In genomic region chr14:40629144-40629543, GRCh38 we compare ENCODE assay signal across 21 cellular contexts.
A peak's percentile ranks its signal among the peaks of the same experiment; 100 is the strongest.
DNase-seq lines count a peak whose midpoint lies in the region; ATAC-seq and TF ChIP-seq lines count a peak whose summit lies in the region.
"Had no signal": no experiment of that assay in that cellular context is flagged by ENCODE, and none has a peak within 500 bp of the region (broad histone marks: within the 10 kb centered on the region; RNA-seq: fewer than 3 reads in every experiment).

No MANE protein-coding gene starts in this region.

- H3K4me3 Mint-ChIP-seq in memory B cell, result peak overlapping the region; percentile 39
- H3K4me3 Mint-ChIP-seq: activated CD4-positive, alpha-beta T cell treated with anti-CD3 and anti-CD28 coated beads, Interleukin-2, amount 10 ng/mL, durations not matched to agents 24 days and 14 days had no signal

- H3K27ac Mint-ChIP-seq in memory B cell, result no peak overlapping the region
- H3K27ac Mint-ChIP-seq: activated CD4-positive, alpha-beta T cell treated with anti-CD3 and anti-CD28 coated beads, Interleukin-2, amount 10 ng/mL, durations not matched to agents 24 days and 14 days had no signal

- no peaks in the 10 kb centered on the region for H3K4me1 ChIP-seq in testis
- H3K4me1 ChIP-seq: gastrocnemius medialis had no signal

- no peaks in the 10 kb centered on the region for H3K4me1 Mint-ChIP-seq in memory B cell
- H3K4me1 Mint-ChIP-seq: activated CD4-positive, alpha-beta T cell treated with anti-CD3 and anti-CD28 coated beads, Interleukin-2, amount 10 ng/mL, durations not matched to agents 24 days and 14 days had no signal

- no peaks in the 10 kb centered on the region for H3K36me3 Mint-ChIP-seq in memory B cell

- no peaks in the 10 kb centered on the region for H3K27me3 ChIP-seq in testis
- H3K27me3 ChIP-seq: gastrocnemius medialis had no signal

- TF ChIP-seq CTCF in testis (IDR thresholded peaks at IDR 0.05), result no peak

- peaks cover 3% of the 10 kb centered on the region for H3K9me3 Mint-ChIP-seq in memory B cell

- TF ChIP-seq POLR2A in testis (IDR thresholded peaks at IDR 0.05), result no peak

- no peaks in the 10 kb centered on the region for H3K36me3 ChIP-seq in testis (ENCODE audit: low read depth, missing control alignments)
- H3K36me3 ChIP-seq: gastrocnemius medialis, thoracic aorta had no signal

- H3K4me3 ChIP-seq in testis, result peak overlapping the region; percentile 12 to 39
- H3K4me3 ChIP-seq: gastrocnemius medialis, thoracic aorta had no signal

- H3K9me3 ChIP-seq in testis, result no peaks in the 10 kb centered on the region
- H3K9me3 ChIP-seq: gastrocnemius medialis, thoracic aorta had no signal

- 64 to 75% methylated on average over 3 of the region's 3 CpGs for WGBS in testis, 2 donors

- intact Hi-C loops in testis (cut with DNase I; ENCODE audit: low total_unique reads), result no loop called here

- DNase-seq in memory B cell (ENCODE audit: low spot score in 2 of 2), result no peak
- DNase-seq in testis, result no peak
- DNase-seq in NCI-H1417 (lab: John Stamatoyannopoulos, UW), result no peak
- DNase-seq in NCI-H1417 treated with DMSO at 0.1 percent for 48 hours (lab: John Stamatoyannopoulos, UW), result no peak
- no peak for DNase-seq in islet precursor cell
- DNase-seq: activated CD4-positive, alpha-beta T cell treated with anti-CD3 and anti-CD28 coated beads, Interleukin-2, amount 10 ng/mL, durations not matched to agents 24 days and 14 days; activated CD8-positive, alpha-beta memory T cell treated with anti-CD3 and anti-CD28 coated beads, Interleukin-2, amount 50 U/mL, for 48 hours; activated effector memory CD4-positive, alpha-beta T cell treated with anti-CD3 and anti-CD28 coated beads, Interleukin-2, amount 50 U/mL, for 16 hours; erythroblast; gastrocnemius medialis; GOT3; left colon; midbrain; NCI-H1694 treated with DMSO at 0.1 percent for 48 hours; NK-92 treated with Interleukin-12 subunit alpha and Interleukin-12 subunit beta, amount 100 ng/mL, for 24 hours; nucleus accumbens; retina; stimulated activated CD4-positive, alpha-beta T cell treated with anti-CD3 and anti-CD28 coated beads, Interleukin-12 subunit alpha, Interleukin-12 subunit beta, amount 100 ng/mL, for 4 hours had no signal

- peak; percentile 56 for ATAC-seq in HG03439 (IDR thresholded peaks at IDR 0.05; ENCODE audit: unreplicated experiment)
- peak; percentile 52; the same call in 2 of the 3 replicates for ATAC-seq in SK-N-SH treated with all-trans-retinoic acid at 6 μM for 48 hours
- ATAC-seq in memory B cell (ENCODE audit: low read depth), result no peak
- ATAC-seq: gastrocnemius medialis, left colon had no signal

- no peaks in the 10 kb centered on the region for H3K27me3 Mint-ChIP-seq in memory B cell
- H3K27me3 Mint-ChIP-seq: activated CD4-positive, alpha-beta T cell treated with anti-CD3 and anti-CD28 coated beads, Interleukin-2, amount 10 ng/mL, durations not matched to agents 24 days and 14 days had no signal

- H3K27ac ChIP-seq in testis, result no peak overlapping the region
- H3K27ac ChIP-seq: gastrocnemius medialis, thoracic aorta had no signal

TF ChIP-seq in SK-N-SH treated with all-trans-retinoic acid at 6 μM for 48 hours, 23 proteins besides CTCF, POLR2A, EP300 and RAD21 (continues in another document):
- TF ChIP-seq ZFP3 (CRISPR knock-in tag; IDR thresholded peaks at IDR 0.05) (no peak), PPARA (CRISPR knock-in tag; IDR thresholded peaks at IDR 0.05; ENCODE audit: borderline replicate concordance) (no peak), ZNF8 (CRISPR knock-in tag; IDR thresholded peaks at IDR 0.05) (no peak), PATZ1 (CRISPR knock-in tag; IDR thresholded peaks at IDR 0.05; ENCODE audit: borderline replicate concordance) (no peak), ZNF565 (CRISPR knock-in tag; conservative IDR thresholded peaks at IDR 0.05; ENCODE audit: low read depth) (no peak), ZNF70 (CRISPR knock-in tag; IDR thresholded peaks at IDR 0.05) (no peak), ZC3H10 (CRISPR knock-in tag; IDR thresholded peaks at IDR 0.05) (no peak), ESRRG (CRISPR knock-in tag; IDR thresholded peaks at IDR 0.05) (no peak), CSDC2 (CRISPR knock-in tag; IDR thresholded peaks at IDR 0.05) (no peak), CSRNP3 (CRISPR knock-in tag; IDR thresholded peaks at IDR 0.05) (no peak), BACH2 (CRISPR knock-in tag; IDR thresholded peaks at IDR 0.05; ENCODE audit: borderline replicate concordance) (no peak), SNAI2 (CRISPR knock-in tag; IDR thresholded peaks at IDR 0.05) (no peak), GLIS3 (CRISPR knock-in tag; IDR thresholded peaks at IDR 0.05) (no peak), POU6F1 (CRISPR knock-in tag; IDR thresholded peaks at IDR 0.05; ENCODE audit: borderline replicate concordance, low read depth) (no peak), CREB5 (CRISPR knock-in tag; IDR thresholded peaks at IDR 0.05; ENCODE audit: low read depth) (no peak)
